25 cellular contexts compared by ENCODE assay signal in the genomic region with DNA sequence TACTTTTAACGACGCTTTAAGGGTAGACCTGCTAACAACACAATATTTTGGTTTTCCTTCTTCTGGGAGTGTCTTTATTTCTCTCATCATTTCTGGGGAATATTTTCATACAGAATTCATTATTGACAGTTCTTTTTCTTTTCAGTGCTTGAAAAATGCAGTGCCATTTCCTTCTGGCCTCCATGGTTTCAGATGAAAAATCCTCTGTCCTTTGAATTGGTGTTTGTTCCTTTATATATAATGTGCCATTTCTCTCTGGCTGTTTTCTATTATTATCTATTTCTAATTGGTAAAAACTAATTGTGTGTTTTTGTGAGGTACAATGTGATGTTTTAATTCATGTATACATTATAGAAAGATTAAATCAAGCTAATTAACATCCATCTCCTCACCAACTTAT.
"Had no signal": no experiment of that assay in that cellular context is flagged by ENCODE, and none has a peak within 500 bp of the region (broad histone marks: within the 10 kb centered on the region; RNA-seq: fewer than 3 reads in every experiment).

No MANE protein-coding gene starts in this region.

- H3K4me3 Mint-ChIP-seq: dendritic cell treated with granulocyte-macrophage colony-stimulating factor and Interleukin-4, amounts not matched to agents 40 ng/mL and 50 ng/mL, for 4 days; effector memory CD8-positive, alpha-beta T cell had no signal

- H3K36me3 ChIP-seq: colonic mucosa, esophagus muscularis mucosa, esophagus squamous epithelium, gastrocnemius medialis, gastroesophageal sphincter, heart left ventricle, heart right ventricle had no signal

- DNase-seq: colonic mucosa; cortex of kidney; dermis blood vessel endothelial cell; dorsolateral prefrontal cortex; effector CD4-positive, alpha-beta T cell; effector CD8-positive, alpha-beta T cell; effector memory CD4-positive, alpha-beta T cell; effector memory CD8-positive, alpha-beta T cell; erythroblast; esophagus squamous epithelium; foreskin fibroblast; foreskin keratinocyte; foreskin melanocyte; gastrocnemius medialis; glutamatergic neuron; head of caudate nucleus; heart left ventricle; heart right ventricle had no signal

- H3K27ac ChIP-seq: colonic mucosa, coronary artery, dorsolateral prefrontal cortex, epithelial cell of prostate, esophagus muscularis mucosa, esophagus squamous epithelium, foreskin keratinocyte, gastrocnemius medialis, gastroesophageal sphincter, heart left ventricle, heart right ventricle, hepatocyte had no signal

- H3K27me3 ChIP-seq: colonic mucosa, esophagus muscularis mucosa, foreskin keratinocyte, gastrocnemius medialis, gastroesophageal sphincter, hepatocyte had no signal

- H3K4me3 ChIP-seq: colonic mucosa, coronary artery, dorsolateral prefrontal cortex, esophagus muscularis mucosa, esophagus squamous epithelium, gastrocnemius medialis, gastroesophageal sphincter, heart left ventricle, heart right ventricle, hepatocyte had no signal

- ATAC-seq: effector memory CD8-positive, alpha-beta T cell; esophagus mucosa; foreskin keratinocyte; gastrocnemius medialis; gastroesophageal sphincter; heart left ventricle; heart right ventricle had no signal

- H3K4me1 ChIP-seq: colonic mucosa, esophagus squamous epithelium, foreskin keratinocyte, gastrocnemius medialis had no signal

- H3K27ac Mint-ChIP-seq: dendritic cell treated with granulocyte-macrophage colony-stimulating factor and Interleukin-4, amounts not matched to agents 40 ng/mL and 50 ng/mL, for 4 days; effector memory CD8-positive, alpha-beta T cell had no signal

- H3K9me3 ChIP-seq: colonic mucosa, esophagus muscularis mucosa, esophagus squamous epithelium, gastrocnemius medialis, gastroesophageal sphincter had no signal

- H3K9me3 Mint-ChIP-seq: effector memory CD8-positive, alpha-beta T cell had no signal
